In genomic region chr19:49097453-49098288, GRCh38 we compare ENCODE assay signal across 8 cellular contexts. TPM values are rescaled to one million over a fixed set of nuclear protein-coding genes. Genes with fewer than 3 reads are reported as not detected.
DNase-seq lines count a peak whose midpoint lies in the region; ATAC-seq and TF ChIP-seq lines count a peak whose summit lies in the region.

No MANE protein-coding gene starts in this region.

- TF ChIP-seq CTCF in coronary artery (IDR thresholded peaks at IDR 0.05) (peak; percentile 95), lower leg skin (IDR thresholded peaks at IDR 0.05) (peak in 1 of 3 donors; percentile 92)

- no peaks in the 10 kb centered on the region for H3K4me1 Mint-ChIP-seq in activated CD4-positive, alpha-beta T cell treated with anti-CD3 and anti-CD28 coated beads for 36 hours

- POLR2A ChIA-PET in activated CD4-positive, alpha-beta T cell treated with anti-CD3 and anti-CD28 coated beads for 36 hours (lab: Charles Lee): interaction anchor here (0.6 to 1.1 kb wide), 7 partner anchors 9 to 150 kb away, joined by 3 to 6 read pairs (median 4); no protein-coding TSS in a partner anchor

- no peaks in the 10 kb centered on the region for H3K9me3 Mint-ChIP-seq in activated CD4-positive, alpha-beta T cell treated with anti-CD3 and anti-CD28 coated beads for 36 hours (ENCODE audit: low read depth)

- H3K4me3 Mint-ChIP-seq in activated CD4-positive, alpha-beta T cell treated with anti-CD3 and anti-CD28 coated beads for 36 hours: no peak overlapping the region

- peaks cover 52% of the 10 kb centered on the region for H3K36me3 Mint-ChIP-seq in activated CD4-positive, alpha-beta T cell treated with anti-CD3 and anti-CD28 coated beads for 36 hours (ENCODE audit: low read depth)

- no peak for TF ChIP-seq POLR2A in lower leg skin (IDR thresholded peaks at IDR 0.05)

- H3K4me3 ChIP-seq in coronary artery (no peak overlapping the region), lower leg skin (ENCODE audit: low read depth, poor library complexity, severe bottlenecking) (no peak overlapping the region)

- H3K27ac Mint-ChIP-seq in activated CD4-positive, alpha-beta T cell treated with anti-CD3 and anti-CD28 coated beads for 36 hours: no peak overlapping the region

- WGBS in lower leg skin, 2 donors: 46 to 47% methylated on average over 8 of the region's 8 CpGs

- intact Hi-C loops in activated CD4-positive, alpha-beta T cell treated with anti-CD3 and anti-CD28 coated beads for 36 hours (cut with DNase I, micrococcal nuclease): loop anchor here (1.0 to 2.0 kb wide), 3 partner anchors 49 to 102 kb away; no protein-coding TSS in a partner anchor
- intact Hi-C loops in lower leg skin (cut with DNase I; ENCODE audit: low total_unique reads): loop anchor here (2.0 to 5.0 kb wide), 2 partner anchors 50 to 99 kb away; no protein-coding TSS in a partner anchor

- H3K27me3 Mint-ChIP-seq in activated CD4-positive, alpha-beta T cell treated with anti-CD3 and anti-CD28 coated beads for 36 hours: no peaks in the 10 kb centered on the region

- no peak overlapping the region for H3K27ac ChIP-seq in coronary artery

- peak; percentile 67 to 79 for DNase-seq in AML-193 (lab: John Stamatoyannopoulos, UW)
- DNase-seq in GOT3 (lab: John Stamatoyannopoulos, UW): peak; percentile 14
- peak; percentile 69 for DNase-seq in NCI-H460 (ENCODE audit: extremely low read depth, low read depth)
- DNase-seq in activated CD4-positive, alpha-beta T cell treated with anti-CD3 and anti-CD28 coated beads for 36 hours: peak; percentile 82
- DNase-seq in coronary artery (ENCODE audit: low spot score): no peak
- DNase-seq in lower leg skin (ENCODE audit: low spot score in 2 of 2): peak; percentile 62 to 93
- DNase-seq in stimulated activated CD8-positive, alpha-beta memory T cell treated with anti-CD3 and anti-CD28 coated beads, Interleukin-15, amount 100 ng/mL, for 24 hours (ENCODE audit: low read depth): peak; percentile 40

- peak; percentile 86 for ATAC-seq in activated CD4-positive, alpha-beta T cell treated with anti-CD3 and anti-CD28 coated beads for 36 hours
- no peak for ATAC-seq in HG03354 (IDR thresholded peaks at IDR 0.05; ENCODE audit: poor library complexity, severe bottlenecking, unreplicated experiment)

- CTCF ChIA-PET in activated CD4-positive, alpha-beta T cell treated with anti-CD3 and anti-CD28 coated beads for 36 hours (lab: Charles Lee): interaction anchor here (0.5 to 4.7 kb wide), 36 partner anchors 8 to 371 kb away, joined by 3 to 49 read pairs (median 4); partner anchors contain the start of genes LIN7B, NUCB1 and PPFIA3

RNA-seq across cellular contexts. Expression of gene SNRNP70, which starts 12.4 kb away (rescaled TPM):
- total RNA-seq in NCI-H460 (2014; rRNA removed; shearing (Covaris generic)): 113 and 137 TPM in 2 replicates
- 478 and 534 TPM in 2 replicates for polyA plus RNA-seq in NCI-H460 (2014; cell fraction: nucleus; rRNA removed)
- total RNA-seq in activated CD4-positive, alpha-beta T cell treated with anti-CD3 and anti-CD28 coated beads for 36 hours: 100 to 1,000 TPM; 225 to 306 TPM
- total RNA-seq in lower leg skin: 100 to 1,000 TPM; 172 to 375 (median 285) TPM

RNA-seq across cellular contexts. Expression of gene LIN7B, which starts 16.5 kb away (rescaled TPM):
- 1.8 and 3.2 TPM in 2 replicates for total RNA-seq in NCI-H460 (2014; rRNA removed; shearing (Covaris generic))
- 4.4 and 21.5 TPM in 2 replicates for polyA plus RNA-seq in NCI-H460 (2014; cell fraction: nucleus; rRNA removed)
- 1 to 10 TPM; 3.5 to 4.3 TPM for total RNA-seq in activated CD4-positive, alpha-beta T cell treated with anti-CD3 and anti-CD28 coated beads for 36 hours
- total RNA-seq in lower leg skin: 10 to 100 TPM; 53.9 to 62.5 (median 54.7) TPM

RNA-seq across cellular contexts. Expression of gene C19orf73, which starts 21.3 kb away (rescaled TPM):
- 0.59 and 2.3 TPM in 2 replicates for total RNA-seq in NCI-H460 (2014; rRNA removed; shearing (Covaris generic))
- 0.90 TPM in 1 of 2 replicates, not detected in the other for polyA plus RNA-seq in NCI-H460 (2014; cell fraction: nucleus; rRNA removed)
- 1 to 10 TPM; 1.7 to 2.0 TPM for total RNA-seq in activated CD4-positive, alpha-beta T cell treated with anti-CD3 and anti-CD28 coated beads for 36 hours
- 10 to 100 TPM in 1 of 4 donors, 1 to 10 TPM in 3; 4.9 to 11.2 (median 8.9) TPM for total RNA-seq in lower leg skin

RNA-seq across cellular contexts. Expression of gene PPFIA3, which starts 21.7 kb away (rescaled TPM):
- 4.5 and 6.2 TPM in 2 replicates for total RNA-seq in NCI-H460 (2014; rRNA removed; shearing (Covaris generic))
- polyA plus RNA-seq in NCI-H460 (2014; cell fraction: nucleus; rRNA removed): 21.4 and 29.9 TPM in 2 replicates
- total RNA-seq in activated CD4-positive, alpha-beta T cell treated with anti-CD3 and anti-CD28 coated beads for 36 hours: 1 to 10 TPM; 5.4 to 6.1 TPM
- 10 to 100 TPM; 52.3 to 78.1 (median 64.4) TPM for total RNA-seq in lower leg skin

RNA-seq across cellular contexts. Expression of gene KCNA7, which starts 25.2 kb away (rescaled TPM):
- total RNA-seq in NCI-H460 (2014; rRNA removed; shearing (Covaris generic)): not detected in 2 replicates
- polyA plus RNA-seq in NCI-H460 (2014; cell fraction: nucleus; rRNA removed): not detected in 2 replicates
- not detected for total RNA-seq in activated CD4-positive, alpha-beta T cell treated with anti-CD3 and anti-CD28 coated beads for 36 hours
- under 1 TPM in 1 of 4 donors, not detected in 3; 0.06 TPM for total RNA-seq in lower leg skin

Comparison
In these comparisons a context has a peak if more than half of its experiments do, and no peak if none do; other contexts are left out.
1. RNA of gene LIN7B, which starts 16.5 kb away (total RNA-seq): 53.9 to 62.5 TPM in lower leg skin; 3.5 to 4.3 TPM in activated CD4-positive, alpha-beta T cell treated with anti-CD3 and anti-CD28 coated beads for 36 hours and 1.8 to 3.2 TPM in NCI-H460; every median in the first group is over 10 times any median in the second.